ENCODE assay signal across 24 cellular contexts in genomic region chr17:78960945-78961344, GRCh38. TPM values are rescaled to one million over a fixed set of nuclear protein-coding genes. Genes with fewer than 3 reads are reported as not detected.
DNase-seq lines count a peak whose midpoint lies in the region; ATAC-seq and TF ChIP-seq lines count a peak whose summit lies in the region.
"Had no signal": no experiment of that assay in that cellular context is flagged by ENCODE, and none has a peak within 500 bp of the region (broad histone marks: within the 10 kb centered on the region; RNA-seq: fewer than 3 reads in every experiment).

No MANE protein-coding gene starts in this region.

- no peak overlapping the region for H3K4me2 ChIP-seq in IMR-90 (ENCODE audit: low read depth, low read length)

- TF ChIP-seq CTCF in IMR-90 (conservative IDR thresholded peaks at IDR 0.05; ENCODE audit: low read depth, low read length) (no peak), brain (conservative IDR thresholded peaks at IDR 0.05) (no peak), right atrium auricular region (IDR thresholded peaks at IDR 0.05) (no peak), psoas muscle (IDR thresholded peaks at IDR 0.05) (no peak)

- H3K4me1 ChIP-seq in IMR-90 (ENCODE audit: control insufficient read depth, insufficient read depth, low read length), result peaks cover 7% of the 10 kb centered on the region
- peaks cover 0 to 12% of the 10 kb centered on the region in 2 donors for H3K4me1 ChIP-seq in right atrium auricular region
- no peaks in the 10 kb centered on the region for H3K4me1 ChIP-seq in psoas muscle
- no peaks in the 10 kb centered on the region for H3K4me1 ChIP-seq in aorta (ENCODE audit: control insufficient read depth in 1 of 2, insufficient read depth in 2 of 2, low read length in 2 of 2)
- H3K4me1 ChIP-seq: testis had no signal

- H2AFZ ChIP-seq in IMR-90 (replicated peaks; ENCODE audit: low read length, poor library complexity), result peak overlapping the region; percentile 64

- peak overlapping the region in 4 of 5 experiments; percentile 58 to 97 (median 80) for H3K27ac Mint-ChIP-seq in brain
- H3K27ac Mint-ChIP-seq: activated naive CD8-positive, alpha-beta T cell treated with anti-CD3 and anti-CD28 coated beads for 36 hours; memory B cell had no signal

- no peak overlapping the region for H3K56ac ChIP-seq in IMR-90 (ENCODE audit: extremely low read depth, insufficient read depth, low read length)

- no peak overlapping the region for H3K4me3 ChIP-seq in IMR-90 (ENCODE audit: insufficient read depth, low read depth, low read length)
- no peak overlapping the region for H3K4me3 ChIP-seq in right atrium auricular region
- H3K4me3 ChIP-seq in psoas muscle, result no peak overlapping the region
- no peak overlapping the region for H3K4me3 ChIP-seq in aorta (ENCODE audit: low read length in 2 of 2)
- H3K4me3 ChIP-seq: MG63, testis had no signal

- H2BK15ac ChIP-seq in IMR-90 (ENCODE audit: low read depth, low read length), result no peak overlapping the region

- H3K23ac ChIP-seq in IMR-90 (ENCODE audit: low read depth, low read length), result no peak overlapping the region

- H3K9me1 ChIP-seq in IMR-90 (ENCODE audit: insufficient read depth, low read length), result no peaks in the 10 kb centered on the region

- H3K9me3 ChIP-seq in IMR-90 (ENCODE audit: control insufficient read depth, insufficient read depth, low read length) (no peaks in the 10 kb centered on the region), right atrium auricular region (no peaks in the 10 kb centered on the region), psoas muscle (no peaks in the 10 kb centered on the region), aorta (ENCODE audit: control insufficient read depth, low read length) (no peaks in the 10 kb centered on the region)
- H3K9me3 ChIP-seq: MG63, testis had no signal

- TF ChIP-seq RAD21 in IMR-90 (IDR thresholded peaks at IDR 0.05; ENCODE audit: low read length), result no peak

- H4K5ac ChIP-seq in IMR-90 (ENCODE audit: low read depth, low read length), result no peak overlapping the region

- H3K27me3 ChIP-seq in IMR-90 (ENCODE audit: control insufficient read depth, insufficient read depth, low read length), result no peaks in the 10 kb centered on the region
- no peaks in the 10 kb centered on the region for H3K27me3 ChIP-seq in right atrium auricular region
- H3K27me3 ChIP-seq in psoas muscle (ENCODE audit: insufficient read depth in 3 of 3, low read length in 2 of 3), result no peaks in the 10 kb centered on the region
- H3K27me3 ChIP-seq in aorta (ENCODE audit: control insufficient read depth in 1 of 2, insufficient read depth in 2 of 2, low read length in 1 of 2), result no peaks in the 10 kb centered on the region
- H3K27me3 ChIP-seq: MG63, testis had no signal

- DNase-seq in IMR-90, result no peak
- DNase-seq in right atrium auricular region (ENCODE audit: low spot score), result peak; percentile 70
- DNase-seq in psoas muscle, result peak; percentile 60 to 80
- no peak for DNase-seq in aorta
- no peak for DNase-seq in posterior vena cava (ENCODE audit: low spot score)
- DNase-seq in DMS53 treated with DMSO at 0.1 percent for 48 hours (lab: John Stamatoyannopoulos, UW; ENCODE audit: unreplicated experiment), result no peak
- no peak for DNase-seq in stimulated activated naive CD4-positive, alpha-beta T cell treated with Interleukin-2 at 50 U/mL for 16 hours (lab: John Stamatoyannopoulos, UW)
- DNase-seq: activated CD4-positive, alpha-beta T cell treated with anti-CD3 and anti-CD28 coated beads, Interleukin-2, amount 50 U/mL, for 1 hour; activated naive CD8-positive, alpha-beta T cell treated with anti-CD3 and anti-CD28 coated beads for 36 hours; activated T-cell treated with anti-CD3 and anti-CD28 coated beads, Interleukin-2, amount 50 U/mL, for 4 hours; caudate nucleus; effector CD4-positive, alpha-beta T cell; foreskin keratinocyte; GDM1; MG63; NCI-H2029 treated with DMSO at 0.1 percent for 48 hours; NCI-H524 treated with DMSO at 0.1 percent for 48 hours; stimulated activated CD4-positive, alpha-beta T cell treated with anti-CD3 and anti-CD28 coated beads, Interleukin-4, amount 100 ng/mL, for 1 hour; SW 1271; testis had no signal

- BruUV-seq in IMR-90 (replicated peaks; lab: Mats Ljungman, UMichigan), result no TSS peak

- no peak overlapping the region for H3K14ac ChIP-seq in IMR-90 (replicated peaks; ENCODE audit: low read depth, low read length)

- H2AK5ac ChIP-seq in IMR-90 (ENCODE audit: low read depth, low read length), result 0 out of 2 replicates have a peak overlapping the region, but pooled peaks have one; percentile 4

- no peaks in the 10 kb centered on the region for H3K36me3 Mint-ChIP-seq in brain
- H3K36me3 Mint-ChIP-seq: activated naive CD8-positive, alpha-beta T cell treated with anti-CD3 and anti-CD28 coated beads for 36 hours; memory B cell had no signal

- 40% methylated on average over 1 of the region's 6 CpGs; no CpG with 5 or more reads in 1 of the 2 experiments for WGBS in IMR-90 (ENCODE audit: extremely low coverage in 2 of 2, insufficient read length in 1 of 2), 2 experiments
- 35 to 54% (median 36%) methylated on average over 6 of the region's 6 CpGs for WGBS in psoas muscle, 3 donors
- 22 to 23% methylated on average over 6 of the region's 6 CpGs for WGBS in aorta, 2 donors

- H3K9me3 Mint-ChIP-seq in brain, result peaks cover 0 to 3% (median 0%) of the 10 kb centered on the region in 5 experiments
- H3K9me3 Mint-ChIP-seq: activated naive CD8-positive, alpha-beta T cell treated with anti-CD3 and anti-CD28 coated beads for 36 hours; activated T-cell treated with anti-CD3 and anti-CD28 coated beads, Interleukin-2, amount 50 U/mL, for 4 hours; memory B cell had no signal

- no peak overlapping the region for H2BK20ac ChIP-seq in IMR-90 (ENCODE audit: low read depth, low read length)

- no peaks in the 10 kb centered on the region for H3K36me3 ChIP-seq in IMR-90 (ENCODE audit: control insufficient read depth, insufficient read depth, low read length)
- H3K36me3 ChIP-seq in right atrium auricular region, result no peaks in the 10 kb centered on the region
- H3K36me3 ChIP-seq in psoas muscle (ENCODE audit: insufficient read depth in 1 of 2, low read depth in 1 of 2), result no peaks in the 10 kb centered on the region
- H3K36me3 ChIP-seq in aorta (ENCODE audit: control insufficient read depth in 1 of 2, insufficient read depth in 2 of 2, low read length in 1 of 2), result no peaks in the 10 kb centered on the region
- H3K36me3 ChIP-seq: MG63 had no signal

- no peak overlapping the region for H3K18ac ChIP-seq in IMR-90 (ENCODE audit: low read depth, low read length)

- H3K9ac ChIP-seq in IMR-90 (ENCODE audit: low read depth, low read length), result no peak overlapping the region

- ATAC-seq in IMR-90 (ENCODE audit: low read depth) (peak; percentile 30; the same call in 1 of the 2 replicates), psoas muscle (peak; percentile 88 to 97 (median 94)), aorta (ENCODE audit: low FRiP score) (no peak)
- ATAC-seq: activated T-cell treated with anti-CD3 and anti-CD28 coated beads, Interleukin-2, amount 50 U/mL, for 4 hours; foreskin keratinocyte; Panc1 had no signal

- no peak overlapping the region for H4K8ac ChIP-seq in IMR-90 (ENCODE audit: low read depth in 2 of 2, low read length in 2 of 2)

- H3K79me1 ChIP-seq in IMR-90 (ENCODE audit: low read depth in 1 of 2, low read length in 2 of 2), result no peaks in the 10 kb centered on the region

- no peaks in the 10 kb centered on the region for H4K20me1 ChIP-seq in IMR-90 (ENCODE audit: insufficient read depth, low read length)

- H3K4ac ChIP-seq in IMR-90 (ENCODE audit: low read depth, low read length), result no peak overlapping the region

- H3K4me1 Mint-ChIP-seq in brain, result peaks cover 40% of the 10 kb centered on the region
- H3K4me1 Mint-ChIP-seq: activated naive CD8-positive, alpha-beta T cell treated with anti-CD3 and anti-CD28 coated beads for 36 hours had no signal

- no peak overlapping the region for H2BK120ac ChIP-seq in IMR-90 (ENCODE audit: low read depth, low read length)

- H3K27ac ChIP-seq in IMR-90 (ENCODE audit: insufficient read depth, low read length), result no peak overlapping the region
- H3K27ac ChIP-seq in right atrium auricular region, result peak overlapping the region in 1 of 2 donors; percentile 43
- peak overlapping the region; percentile 48 for H3K27ac ChIP-seq in psoas muscle
- no peak overlapping the region for H3K27ac ChIP-seq in aorta (ENCODE audit: low read depth in 1 of 2, low read length in 2 of 2)
- H3K27ac ChIP-seq: foreskin keratinocyte, testis had no signal

- H3K4me3 Mint-ChIP-seq in brain, result peak overlapping the region in 1 of 5 experiments; percentile 20
- H3K4me3 Mint-ChIP-seq: activated naive CD8-positive, alpha-beta T cell treated with anti-CD3 and anti-CD28 coated beads for 36 hours; activated T-cell treated with anti-CD3 and anti-CD28 coated beads, Interleukin-2, amount 50 U/mL, for 4 hours; memory B cell had no signal

- no peak for TF ChIP-seq POLR2A in IMR-90 (IDR thresholded peaks at IDR 0.05; ENCODE audit: low read depth, low read length)

- peaks cover 1% of the 10 kb centered on the region for H3K27me3 Mint-ChIP-seq in brain
- H3K27me3 Mint-ChIP-seq: activated naive CD8-positive, alpha-beta T cell treated with anti-CD3 and anti-CD28 coated beads for 36 hours had no signal

- no peak overlapping the region for H2BK5ac ChIP-seq in IMR-90 (ENCODE audit: low read depth, low read length, poor library complexity, severe bottlenecking)

- POLR2A ChIA-PET in IMR-90 (lab: Charles Lee; ENCODE audit: unreplicated experiment), result no interaction called here

- no peak overlapping the region for H4K91ac ChIP-seq in IMR-90 (ENCODE audit: insufficient read depth, low read depth, low read length)

- intact Hi-C loops in IMR-90 (cut with micrococcal nuclease) (no loop called here), psoas muscle (cut with DNase I) (no loop called here), aorta (cut with DNase I) (no loop called here), posterior vena cava (cut with DNase I) (no loop called here)

- dilution Hi-C loops in IMR-90 (cut with HindIII; ENCODE audit: low sequenced_read_pairs, unreplicated experiment), result no loop called here

- H2AK9ac ChIP-seq in IMR-90 (replicated peaks; ENCODE audit: low read depth, low read length, poor library complexity), result peak overlapping the region; percentile 44

- in situ Hi-C loops in IMR-90 (cut with MboI; ENCODE audit: low sequenced_read_pairs), result loop anchor here (25.0 kb wide), 1 partner anchor 474 kb away; no protein-coding TSS in a partner anchor

- CTCF ChIA-PET in IMR-90 (lab: Yijun Ruan, JAX), result no interaction called here

RNA-seq across cellular contexts. Expression of gene LGALS3BP, which starts 18.8 kb away (rescaled TPM):
- total RNA-seq in IMR-90 (2012; rRNA removed) (33.7 and 34.7 TPM in 2 replicates), right atrium auricular region (100 to 1,000 TPM; 488 to 733 TPM), psoas muscle (10 to 100 TPM; 12.9 to 35.5 (median 22.0) TPM), aorta (100 to 1,000 TPM; 110 to 156 TPM), posterior vena cava (100 to 1,000 TPM; 103 to 163 TPM)
- polyA plus RNA-seq in IMR-90 (2012; rRNA removed) (249 and 273 TPM in 2 replicates), brain (ENCODE audit: insufficient read depth, low read depth, low replicate concordance) (265 TPM), psoas muscle (10 to 100 TPM in 1 of 3 donors, 1 to 10 TPM in 2; 8.9 to 14.9 (median 8.9) TPM), aorta (100 to 1,000 TPM in 1 of 2 donors, 10 to 100 TPM in 1; 70.7 to 174 TPM)
- 146 and 259 TPM in 2 replicates for polyA plus RNA-seq in IMR-90 (2012; cell fraction: cytosol; rRNA removed)
- polyA plus RNA-seq in IMR-90 (2012; cell fraction: nucleus; rRNA removed; ENCODE audit: low replicate concordance), result 165 and 308 TPM in 2 replicates

RNA-seq across cellular contexts. Expression of gene TIMP2, which starts 35.8 kb away (rescaled TPM):
- 43.9 and 48.6 TPM in 2 replicates for total RNA-seq in IMR-90 (2012; rRNA removed)
- 352 and 416 TPM in 2 replicates for polyA plus RNA-seq in IMR-90 (2012; rRNA removed)
- 411 and 495 TPM in 2 replicates for polyA plus RNA-seq in IMR-90 (2012; cell fraction: cytosol; rRNA removed)
- 193 and 240 TPM in 2 replicates for polyA plus RNA-seq in IMR-90 (2012; cell fraction: nucleus; rRNA removed; ENCODE audit: low replicate concordance)
- polyA plus RNA-seq in brain (ENCODE audit: insufficient read depth, low read depth, low replicate concordance), result 314 TPM
- total RNA-seq in right atrium auricular region, result 100 to 1,000 TPM in 1 of 2 donors, 10 to 100 TPM in 1; 99.1 to 158 TPM
- 10 to 100 TPM; 18.5 to 53.6 (median 25.2) TPM for total RNA-seq in psoas muscle
- 10 to 100 TPM; 10.3 to 12.7 (median 10.6) TPM for polyA plus RNA-seq in psoas muscle
- 100 to 1,000 TPM; 657 to 732 TPM for total RNA-seq in aorta
- polyA plus RNA-seq in aorta, result 100 to 1,000 TPM; 203 to 497 TPM
- total RNA-seq in posterior vena cava, result 100 to 1,000 TPM; 484 to 701 TPM

RNA-seq across cellular contexts. Expression of gene CANT1, which starts 48.6 kb away (rescaled TPM):
- total RNA-seq in IMR-90 (2012; rRNA removed), result 50.0 and 51.8 TPM in 2 replicates
- polyA plus RNA-seq in IMR-90 (2012; rRNA removed), result 73.4 and 90.7 TPM in 2 replicates
- polyA plus RNA-seq in IMR-90 (2012; cell fraction: cytosol; rRNA removed), result 61.1 and 63.0 TPM in 2 replicates
- polyA plus RNA-seq in IMR-90 (2012; cell fraction: nucleus; rRNA removed; ENCODE audit: low replicate concordance), result 33.7 and 43.7 TPM in 2 replicates
- 64.2 TPM for polyA plus RNA-seq in brain (ENCODE audit: insufficient read depth, low read depth, low replicate concordance)
- total RNA-seq in right atrium auricular region, result 10 to 100 TPM; 20.9 to 40.1 TPM
- total RNA-seq in psoas muscle, result 10 to 100 TPM; 19.1 to 27.7 (median 21.0) TPM
- 10 to 100 TPM; 10.2 to 34.3 (median 29.5) TPM for polyA plus RNA-seq in psoas muscle
- total RNA-seq in aorta, result 10 to 100 TPM; 37.5 to 45.5 TPM
- 10 to 100 TPM; 11.0 to 14.5 TPM for polyA plus RNA-seq in aorta
- total RNA-seq in posterior vena cava, result 10 to 100 TPM; 29.5 to 34.7 TPM

RNA-seq across cellular contexts. Expression of gene CEP295NL, which starts 57.9 kb away (rescaled TPM):
- total RNA-seq in IMR-90 (2012; rRNA removed), result 0.56 and 0.72 TPM in 2 replicates
- polyA plus RNA-seq in IMR-90 (2012; rRNA removed), result 0.11 and 0.31 TPM in 2 replicates
- 0.09 and 0.15 TPM in 2 replicates for polyA plus RNA-seq in IMR-90 (2012; cell fraction: cytosol; rRNA removed)
- 1.1 and 1.2 TPM in 2 replicates for polyA plus RNA-seq in IMR-90 (2012; cell fraction: nucleus; rRNA removed; ENCODE audit: low replicate concordance)
- 0.20 TPM for polyA plus RNA-seq in brain (ENCODE audit: insufficient read depth, low read depth, low replicate concordance)
- total RNA-seq in right atrium auricular region, result 1 to 10 TPM in 1 of 2 donors, under 1 TPM in 1; 0.83 to 1.1 TPM
- total RNA-seq in psoas muscle, result under 1 TPM; 0.19 to 0.52 (median 0.43) TPM
- under 1 TPM in 1 of 3 donors, not detected in 2; 0.04 TPM for polyA plus RNA-seq in psoas muscle
- 10 to 100 TPM; 10.1 to 13.9 TPM for total RNA-seq in aorta
- under 1 TPM; 0.25 to 0.82 TPM for polyA plus RNA-seq in aorta
- total RNA-seq in posterior vena cava, result 1 to 10 TPM; 4.1 to 4.9 TPM
- total RNA-seq: activated T-cell treated with anti-CD3 and anti-CD28 coated beads, Interleukin-2, amount 50 U/mL, for 4 hours had no signal
- polyA plus RNA-seq: foreskin keratinocyte, neural cell had no signal

Comparison
In these comparisons a context has a peak if more than half of its experiments do, and no peak if none do; other contexts are left out.
1. DNase-seq: peak in right atrium auricular region (single experiment) and psoas muscle (2 of 2); none in IMR-90 (single experiment), aorta (0 of 2), posterior vena cava (single experiment), DMS53 treated with DMSO at 0.1 percent for 48 hours (single experiment) and stimulated activated naive CD4-positive, alpha-beta T cell treated with Interleukin-2 at 50 U/mL for 16 hours (single experiment).